ENCODE assay signal across 16 cellular contexts in the genomic region with DNA sequence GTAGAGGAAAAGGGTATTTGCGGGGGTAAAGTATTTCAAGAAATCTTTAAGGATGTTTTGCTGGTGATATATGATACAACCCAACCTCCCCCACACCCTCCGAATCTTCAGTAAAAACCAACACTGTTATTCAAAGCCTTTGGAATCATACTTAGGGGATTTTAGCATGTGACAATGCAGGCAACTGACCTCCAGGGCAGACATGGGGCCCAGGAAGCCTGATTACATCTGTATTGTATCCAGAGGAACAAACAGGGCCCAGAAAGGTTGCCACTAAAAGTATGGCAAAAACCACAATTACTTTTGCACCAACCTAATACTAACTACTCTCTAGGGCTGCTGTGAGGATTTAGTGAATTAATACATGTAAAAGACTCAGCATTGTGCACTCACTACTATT. TPM values are rescaled to one million over a fixed set of nuclear protein-coding genes. Genes with fewer than 3 reads are reported as not detected.
DNase-seq lines count a peak whose midpoint lies in the region; ATAC-seq, FAIRE-seq and TF ChIP-seq lines count a peak whose summit lies in the region.
"Had no signal": no experiment of that assay in that cellular context is flagged by ENCODE, and none has a peak within 500 bp of the region (broad histone marks: within the 10 kb centered on the region; RNA-seq: fewer than 3 reads in every experiment).

No MANE protein-coding gene starts in this region.

- DNase-seq in A549 (ENCODE audit: low read depth in 1 of 2, low spot score in 1 of 2), result no peak
- peak; percentile 28 for DNase-seq in HT1080 (ENCODE audit: low read depth)
- peak; percentile 47 for DNase-seq in choroid plexus epithelial cell (ENCODE audit: low read depth)
- no peak for DNase-seq in mesothelial cell of epicardium (ENCODE audit: low spot score in 2 of 2, unreplicated experiment in 2 of 2)
- no peak for DNase-seq in activated naive CD8-positive, alpha-beta T cell treated with anti-CD3 and anti-CD28 coated beads for 36 hours
- no peak for DNase-seq in activated T-cell treated with anti-CD3 and anti-CD28 coated beads, Interleukin-2, amount 50 U/mL, for 1 hour
- no peak for DNase-seq in D721Med (ENCODE audit: insufficient read length, low spot score)
- no peak for DNase-seq in mesenteric fat pad (ENCODE audit: low spot score)
- DNase-seq: activated CD4-positive, alpha-beta T cell treated with anti-CD3 and anti-CD28 coated beads for 4 hours; AML-193; DND-41; hypothalamus; NCI-H187 treated with DMSO at 0.1 percent for 48 hours; NK-92 treated with Interleukin-12 subunit alpha and Interleukin-12 subunit beta, amount 100 ng/mL, for 24 hours had no signal

- CTCF ChIA-PET in A549 (lab: Yijun Ruan, JAX), result interaction anchor here (0.8 to 1.6 kb wide), 2 partner anchors 71 to 116 kb away, joined by 3 read pairs; no protein-coding TSS in a partner anchor

- no peak for TF ChIP-seq EP300 in A549 (IDR thresholded peaks at IDR 0.05)

- TF ChIP-seq CTCF in A549 (IDR thresholded peaks at IDR 0.05) (no peak), choroid plexus epithelial cell (conservative IDR thresholded peaks at IDR 0.05; ENCODE audit: low read depth, low read length) (no peak), mesothelial cell of epicardium (IDR thresholded peaks at IDR 0.05; ENCODE audit: unreplicated experiment) (no peak), D721Med (IDR thresholded peaks at IDR 0.05; ENCODE audit: insufficient read depth, missing control alignments) (no peak)

- 64% methylated on average over 2 of the region's 2 CpGs for WGBS in A549 (ENCODE audit: missing lambda C conversion rate)

- POLR2A ChIA-PET in A549 (lab: Yijun Ruan, JAX), result no interaction called here

- no peak overlapping the region for H3K4me3 Mint-ChIP-seq in mesothelial cell of epicardium
- no peak overlapping the region for H3K4me3 Mint-ChIP-seq in activated naive CD8-positive, alpha-beta T cell treated with anti-CD3 and anti-CD28 coated beads for 36 hours
- H3K4me3 Mint-ChIP-seq: activated T-helper 1 cell treated with anti-CD3 and anti-CD28 coated beads, Interleukin-12 subunit alpha, Interleukin-12 subunit beta, Interleukin-2, Interleukin-4 antibody, amounts not matched to agents 30 ng/mL and 10 ng/mL and 1 ng/mL, durations not matched to agents 14 hours and 24 hours and 36 hours had no signal

- H3K9me3 ChIP-seq in A549, result no peaks in the 10 kb centered on the region

- no peak for FAIRE-seq in A549 (lab: Jason Lieb, UNC)
- no peak for FAIRE-seq in D721Med (lab: Jason Lieb, UNC)
- FAIRE-seq: K562 had no signal

- H3K36me3 Mint-ChIP-seq in mesothelial cell of epicardium, result peaks cover 3% of the 10 kb centered on the region
- no peaks in the 10 kb centered on the region for H3K36me3 Mint-ChIP-seq in activated naive CD8-positive, alpha-beta T cell treated with anti-CD3 and anti-CD28 coated beads for 36 hours

- H3K4me1 Mint-ChIP-seq in mesothelial cell of epicardium, result peaks cover 28% of the 10 kb centered on the region
- H3K4me1 Mint-ChIP-seq in activated naive CD8-positive, alpha-beta T cell treated with anti-CD3 and anti-CD28 coated beads for 36 hours, result peaks cover 2% of the 10 kb centered on the region

- TF ChIP-seq POLR2A in A549 (IDR thresholded peaks at IDR 0.05; ENCODE audit: low read length), result no peak

- H3K4me3 ChIP-seq in A549 (no peak overlapping the region), choroid plexus epithelial cell (ENCODE audit: low read depth, low read length) (no peak overlapping the region)
- H3K4me3 ChIP-seq: K562 had no signal

- H3K27ac ChIP-seq in A549, result peak overlapping the region in 1 of 2 experiments; percentile 58; a peak in 1 of 6 replicates

- peak overlapping the region; percentile 42; the same call in 2 of the 3 replicates for H3K4me2 ChIP-seq in A549

- peak overlapping the region; percentile 73 for H3K27ac Mint-ChIP-seq in mesothelial cell of epicardium
- H3K27ac Mint-ChIP-seq in activated naive CD8-positive, alpha-beta T cell treated with anti-CD3 and anti-CD28 coated beads for 36 hours, result no peak overlapping the region
- H3K27ac Mint-ChIP-seq: activated T-helper 1 cell treated with anti-CD3 and anti-CD28 coated beads, Interleukin-12 subunit alpha, Interleukin-12 subunit beta, Interleukin-2, Interleukin-4 antibody, amounts not matched to agents 30 ng/mL and 10 ng/mL and 1 ng/mL, durations not matched to agents 14 hours and 24 hours and 36 hours had no signal

- no peaks in the 10 kb centered on the region for H3K27me3 Mint-ChIP-seq in mesothelial cell of epicardium (ENCODE audit: low read depth)
- H3K27me3 Mint-ChIP-seq in activated naive CD8-positive, alpha-beta T cell treated with anti-CD3 and anti-CD28 coated beads for 36 hours, result no peaks in the 10 kb centered on the region

- peaks cover 5% of the 10 kb centered on the region for H3K9me3 Mint-ChIP-seq in mesothelial cell of epicardium
- H3K9me3 Mint-ChIP-seq in activated naive CD8-positive, alpha-beta T cell treated with anti-CD3 and anti-CD28 coated beads for 36 hours, result no peaks in the 10 kb centered on the region
- H3K9me3 Mint-ChIP-seq: activated T-helper 1 cell treated with anti-CD3 and anti-CD28 coated beads, Interleukin-12 subunit alpha, Interleukin-12 subunit beta, Interleukin-2, Interleukin-4 antibody, amounts not matched to agents 30 ng/mL and 10 ng/mL and 1 ng/mL, durations not matched to agents 14 hours and 24 hours and 36 hours had no signal

- H3K4me1 ChIP-seq in A549, result peaks cover 16% of the 10 kb centered on the region

- no peak for ATAC-seq in A549
- ATAC-seq: K562 had no signal

- no peak for TF ChIP-seq RAD21 in A549 (conservative IDR thresholded peaks at IDR 0.05 in 1 of 2, IDR thresholded peaks at IDR 0.05 in 1 of 2)

TF ChIP-seq in A549, 52 proteins besides CTCF, POLR2A, EP300 and RAD21:
- no peak for TF ChIP-seq FOSL2 (IDR thresholded peaks at IDR 0.05)
- TF ChIP-seq FOSL2 (CRISPR knock-in tag; IDR thresholded peaks at IDR 0.05), result no peak
- no peak for TF ChIP-seq RCOR1 (IDR thresholded peaks at IDR 0.05; ENCODE audit: low read depth, low read length)
- no peak for TF ChIP-seq TFCP2L1 (CRISPR knock-in tag; IDR thresholded peaks at IDR 0.05)
- no peak for TF ChIP-seq TP53 (CRISPR knock-in tag; IDR thresholded peaks at IDR 0.05)
- no peak for TF ChIP-seq SMC3 (IDR thresholded peaks at IDR 0.05)
- no peak for TF ChIP-seq KDM1A (IDR thresholded peaks at IDR 0.05; ENCODE audit: low read depth)
- TF ChIP-seq ZSCAN20 (CRISPR knock-in tag; IDR thresholded peaks at IDR 0.05), result no peak
- no peak for TF ChIP-seq GATA3 (IDR thresholded peaks at IDR 0.05; ENCODE audit: borderline replicate concordance)

RNA-seq across cellular contexts. Expression of gene CNN3, which starts 43.9 kb away (rescaled TPM):
- 59.8 and 61.6 TPM in 2 replicates for polyA plus RNA-seq in A549 (2011; rRNA removed)
- polyA plus RNA-seq in A549 (2012; cell fraction: cytosol; rRNA removed), result 24.8 and 27.4 TPM in 2 replicates
- polyA plus RNA-seq in A549 (2012; cell fraction: nucleus; rRNA removed), result 12.9 and 13.7 TPM in 2 replicates
- polyA plus RNA-seq in A549 (2017; fragmentation: RNase III; extraction: RNeasy Plus Mini Kit Qiagen cat#74134 plus additional on column Dnase treatment), result 70.2 to 83.4 TPM (median 78.3 TPM) in 3 replicates
- 60.2 and 64.6 TPM in 2 replicates for polyA minus RNA-seq in A549 (2011; rRNA and poly(A)+ RNA removed)
- total RNA-seq in HT1080 (2014; rRNA removed; shearing (Covaris generic)), result 269 and 346 TPM in 2 replicates
- polyA plus RNA-seq in HT1080 (2015; cell fraction: cytosol; rRNA removed), result 307 and 319 TPM in 2 replicates
- polyA plus RNA-seq in HT1080 (2015; cell fraction: nucleus; rRNA removed), result 236 and 247 TPM in 2 replicates
- 241 to 260 TPM (median 247 TPM) in 3 replicates for total RNA-seq in mesothelial cell of epicardium
- 10 to 100 TPM; 12.9 to 15.2 TPM for total RNA-seq in activated naive CD8-positive, alpha-beta T cell treated with anti-CD3 and anti-CD28 coated beads for 36 hours
- 242 TPM for total RNA-seq in mesenteric fat pad

Comparison
In these comparisons a context has a peak if more than half of its experiments do, and no peak if none do; other contexts are left out.
1. DNase-seq: peak in HT1080 (single experiment) and choroid plexus epithelial cell (single experiment); none in A549 (0 of 2), mesothelial cell of epicardium (0 of 2), activated naive CD8-positive, alpha-beta T cell treated with anti-CD3 and anti-CD28 coated beads for 36 hours (single experiment), activated T-cell treated with anti-CD3 and anti-CD28 coated beads, Interleukin-2, amount 50 U/mL, for 1 hour (single experiment), D721Med (single experiment) and mesenteric fat pad (single experiment).
2. RNA of gene CNN3, which starts 43.9 kb away (total RNA-seq): 269 to 346 TPM in HT1080, 241 to 260 TPM in mesothelial cell of epicardium and 242 TPM in mesenteric fat pad (single experiment); 12.9 to 15.2 TPM in activated naive CD8-positive, alpha-beta T cell treated with anti-CD3 and anti-CD28 coated beads for 36 hours; every median in the first group is over 10 times any median in the second.